ENCODE assay signal across 3 cellular contexts in the genomic region with DNA sequence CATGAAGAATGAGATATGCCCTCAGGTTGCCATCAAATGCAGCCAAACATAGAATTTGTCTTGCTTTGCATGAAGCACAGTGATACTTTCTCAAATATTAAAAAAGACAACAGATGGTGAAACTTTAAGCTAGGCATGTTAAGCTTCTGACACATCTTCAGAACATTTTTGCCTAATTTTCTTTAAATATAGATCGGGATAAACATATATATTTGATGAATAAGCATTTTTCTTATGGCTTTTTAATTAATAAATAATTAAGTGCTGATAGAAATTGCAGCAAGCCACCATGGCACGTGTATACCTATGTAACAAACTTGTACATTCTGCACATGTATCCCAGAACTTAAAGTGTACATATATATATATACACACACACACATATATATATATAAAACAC.
A peak's percentile ranks its signal among the peaks of the same experiment; 100 is the strongest.
TF ChIP-seq lines count a peak whose summit lies in the region.

No MANE protein-coding gene starts in this region.

TF ChIP-seq in HepG2, 621 proteins besides CTCF, POLR2A, EP300 and RAD21:
- TF ChIP-seq, protein P1, sequence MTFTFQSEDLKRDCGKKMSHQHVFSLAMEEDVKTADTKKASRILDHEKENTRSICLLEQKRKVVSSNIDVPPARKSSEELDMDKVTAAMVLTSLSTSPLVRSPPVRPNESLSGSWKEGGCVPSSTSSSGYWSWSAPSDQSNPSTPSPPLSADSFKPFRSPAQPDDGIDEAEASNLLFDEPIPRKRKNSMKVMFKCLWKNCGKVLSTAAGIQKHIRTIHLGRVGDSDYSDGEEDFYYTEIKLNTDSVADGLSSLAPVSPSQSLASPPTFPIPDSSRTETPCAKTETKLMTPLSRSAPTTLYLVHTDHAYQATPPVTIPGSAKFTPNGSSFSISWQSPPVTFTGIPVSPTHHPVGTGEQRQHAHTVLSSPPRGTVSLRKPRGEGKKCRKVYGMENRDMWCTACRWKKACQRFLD (CRISPR knock-in tag; IDR thresholded peaks at IDR 0.05; ENCODE audit: borderline replicate concordance): no peak
- TF ChIP-seq SATB2 (CRISPR knock-in tag; IDR thresholded peaks at IDR 0.05): no peak
- peak; percentile 83 for TF ChIP-seq MAFF (IDR thresholded peaks at IDR 0.05; ENCODE audit: low read depth, low read length)
- TF ChIP-seq ZNF567 (CRISPR knock-in tag; IDR thresholded peaks at IDR 0.05; ENCODE audit: borderline replicate concordance): no peak
- TF ChIP-seq ISX (CRISPR knock-in tag; conservative IDR thresholded peaks at IDR 0.05): no peak
- peak; percentile 72 to 87 for TF ChIP-seq MAFK (conservative IDR thresholded peaks at IDR 0.05 in 1 of 2, IDR thresholded peaks at IDR 0.05 in 1 of 2; ENCODE audit: low read length in 2 of 2)
- TF ChIP-seq FOXM1 (CRISPR knock-in tag; IDR thresholded peaks at IDR 0.05): no peak
- no peak for TF ChIP-seq CEBPG (CRISPR knock-in tag; IDR thresholded peaks at IDR 0.05)

TF ChIP-seq in IMR-90, 13 proteins besides CTCF, POLR2A, EP300 and RAD21:
- TF ChIP-seq MAZ (IDR thresholded peaks at IDR 0.05; ENCODE audit: borderline replicate concordance, low read depth, low read length) (no peak), MAFK (IDR thresholded peaks at IDR 0.05; ENCODE audit: low read depth, low read length) (peak; percentile 75), CHD1 (IDR thresholded peaks at IDR 0.05; ENCODE audit: low read depth, low read length) (no peak)

TF ChIP-seq in K562, 482 proteins besides CTCF, POLR2A, EP300 and RAD21:
- TF ChIP-seq ZBTB17 (CRISPR knock-in tag; IDR thresholded peaks at IDR 0.05) (no peak), ZNF217 (CRISPR knock-in tag; IDR thresholded peaks at IDR 0.05) (no peak), SMAD3 (CRISPR knock-in tag; conservative IDR thresholded peaks at IDR 0.05) (no peak), CBFA2T2 (conservative IDR thresholded peaks at IDR 0.05) (no peak), ZNF76 (CRISPR knock-in tag; IDR thresholded peaks at IDR 0.05; ENCODE audit: borderline replicate concordance) (no peak), TAF15 (IDR thresholded peaks at IDR 0.05; ENCODE audit: low read depth, low read length) (no peak), IFI16 (CRISPR knock-in tag; IDR thresholded peaks at IDR 0.05) (no peak), MAFF (IDR thresholded peaks at IDR 0.05; ENCODE audit: low read length) (peak; percentile 57), HDAC2 (IDR thresholded peaks at IDR 0.05) (no peak), ETS2 (tag; IDR thresholded peaks at IDR 0.05; ENCODE audit: borderline replicate concordance, poor library complexity, severe bottlenecking) (no peak), ZNF316 (IDR thresholded peaks at IDR 0.05) (peak; percentile 56), C11orf30 (IDR thresholded peaks at IDR 0.05; ENCODE audit: low read depth) (peak; percentile 41; the same call in 1 of the 2 replicates), RBM17 (IDR thresholded peaks at IDR 0.05; ENCODE audit: borderline replicate concordance, low read depth, low read length) (no peak), GTF2E2 (tag; IDR thresholded peaks at IDR 0.05) (no peak), ZSCAN32 (CRISPR knock-in tag; IDR thresholded peaks at IDR 0.05) (no peak), MAFG (tag; conservative IDR thresholded peaks at IDR 0.05) (peak; percentile 52; the same call in 1 of the 2 replicates), ZFP1 (CRISPR knock-in tag; IDR thresholded peaks at IDR 0.05) (no peak), MIER1 (IDR thresholded peaks at IDR 0.05; ENCODE audit: low read depth) (no peak), MAFK (IDR thresholded peaks at IDR 0.05; ENCODE audit: low read length) (peak; percentile 20; the same call in 1 of the 2 replicates), KLF13 (tag; IDR thresholded peaks at IDR 0.05; ENCODE audit: borderline replicate concordance, low read depth) (no peak), L3MBTL2 (IDR thresholded peaks at IDR 0.05) (no peak)
- TF ChIP-seq, protein P2, sequence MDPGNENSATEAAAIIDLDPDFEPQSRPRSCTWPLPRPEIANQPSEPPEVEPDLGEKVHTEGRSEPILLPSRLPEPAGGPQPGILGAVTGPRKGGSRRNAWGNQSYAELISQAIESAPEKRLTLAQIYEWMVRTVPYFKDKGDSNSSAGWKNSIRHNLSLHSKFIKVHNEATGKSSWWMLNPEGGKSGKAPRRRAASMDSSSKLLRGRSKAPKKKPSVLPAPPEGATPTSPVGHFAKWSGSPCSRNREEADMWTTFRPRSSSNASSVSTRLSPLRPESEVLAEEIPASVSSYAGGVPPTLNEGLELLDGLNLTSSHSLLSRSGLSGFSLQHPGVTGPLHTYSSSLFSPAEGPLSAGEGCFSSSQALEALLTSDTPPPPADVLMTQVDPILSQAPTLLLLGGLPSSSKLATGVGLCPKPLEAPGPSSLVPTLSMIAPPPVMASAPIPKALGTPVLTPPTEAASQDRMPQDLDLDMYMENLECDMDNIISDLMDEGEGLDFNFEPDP (CRISPR knock-in tag; IDR thresholded peaks at IDR 0.05): no peak
- TF ChIP-seq, protein P3, sequence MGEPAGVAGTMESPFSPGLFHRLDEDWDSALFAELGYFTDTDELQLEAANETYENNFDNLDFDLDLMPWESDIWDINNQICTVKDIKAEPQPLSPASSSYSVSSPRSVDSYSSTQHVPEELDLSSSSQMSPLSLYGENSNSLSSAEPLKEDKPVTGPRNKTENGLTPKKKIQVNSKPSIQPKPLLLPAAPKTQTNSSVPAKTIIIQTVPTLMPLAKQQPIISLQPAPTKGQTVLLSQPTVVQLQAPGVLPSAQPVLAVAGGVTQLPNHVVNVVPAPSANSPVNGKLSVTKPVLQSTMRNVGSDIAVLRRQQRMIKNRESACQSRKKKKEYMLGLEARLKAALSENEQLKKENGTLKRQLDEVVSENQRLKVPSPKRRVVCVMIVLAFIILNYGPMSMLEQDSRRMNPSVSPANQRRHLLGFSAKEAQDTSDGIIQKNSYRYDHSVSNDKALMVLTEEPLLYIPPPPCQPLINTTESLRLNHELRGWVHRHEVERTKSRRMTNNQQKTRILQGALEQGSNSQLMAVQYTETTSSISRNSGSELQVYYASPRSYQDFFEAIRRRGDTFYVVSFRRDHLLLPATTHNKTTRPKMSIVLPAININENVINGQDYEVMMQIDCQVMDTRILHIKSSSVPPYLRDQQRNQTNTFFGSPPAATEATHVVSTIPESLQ (CRISPR knock-in tag; IDR thresholded peaks at IDR 0.05): no peak
TF ChIP-seq in K562: peak in this region for 5.
